Comparison of ENCODE assay signal across 8 cellular contexts in the genomic region with DNA sequence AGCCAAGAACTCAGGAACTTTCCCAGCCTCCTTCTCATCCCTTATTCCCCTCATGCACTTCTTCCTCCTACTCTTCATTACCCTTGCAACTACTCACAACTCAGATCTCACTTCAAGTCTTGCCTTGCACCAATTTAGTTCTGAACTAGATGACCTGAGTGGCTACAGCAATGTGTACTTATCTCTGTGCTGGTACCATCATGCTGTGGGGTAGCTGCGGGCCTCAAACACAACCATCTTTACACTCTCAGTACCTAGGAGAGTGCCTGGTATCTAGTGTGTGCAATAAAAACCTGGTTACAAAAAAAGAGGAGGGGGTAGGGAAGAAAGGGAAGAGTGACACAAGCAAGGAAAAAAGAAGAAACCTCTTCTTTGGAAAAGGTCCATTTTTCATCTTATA.
"Had no signal": no experiment of that assay in that cellular context is flagged by ENCODE, and none has a peak within 500 bp of the region (broad histone marks: within the 10 kb centered on the region; RNA-seq: fewer than 3 reads in every experiment).

No MANE protein-coding gene starts in this region.

- H2AFZ ChIP-seq: GM23248 had no signal

- H3K27ac Mint-ChIP-seq: IgD-negative memory B cell had no signal

- DNase-seq: GM23248, GOT3, H7, KG1 had no signal

- H3K9me3 ChIP-seq: HAP-1 had no signal

- H3K27ac ChIP-seq: GM23248 had no signal

- ATAC-seq: HCT116, K562 had no signal

- H3K4me3 ChIP-seq: GM23248, HAP-1, K562 had no signal

- H3K4me1 Mint-ChIP-seq: IgD-negative memory B cell had no signal

- H3K36me3 Mint-ChIP-seq: IgD-negative memory B cell had no signal

- H3K36me3 ChIP-seq: HAP-1 had no signal

- H3K9ac ChIP-seq: GM23248 had no signal
